ENCODE assay signal across 20 cellular contexts in genomic region chr10:113300628-113301027, GRCh38.
DNase-seq lines count a peak whose midpoint lies in the region; ATAC-seq and TF ChIP-seq lines count a peak whose summit lies in the region.
"Had no signal": no experiment of that assay in that cellular context is flagged by ENCODE, and none has a peak within 500 bp of the region (broad histone marks: within the 10 kb centered on the region; RNA-seq: fewer than 3 reads in every experiment).

No MANE protein-coding gene starts in this region.

- H3K27me3 ChIP-seq in tibial artery = no peaks in the 10 kb centered on the region
- H3K27me3 ChIP-seq: right atrium auricular region had no signal

- peaks cover 0 to 3% (median 0%) of the 10 kb centered on the region in 3 donors for H3K27me3 Mint-ChIP-seq in naive B cell

- H3K9me3 ChIP-seq in tibial artery = no peaks in the 10 kb centered on the region
- H3K9me3 ChIP-seq: heart right ventricle, right atrium auricular region had no signal

- peaks cover 9 to 23% (median 19%) of the 10 kb centered on the region in 3 donors for H3K4me1 Mint-ChIP-seq in naive B cell

- no peak overlapping the region for H3K4me3 ChIP-seq in tibial artery
- H3K4me3 ChIP-seq: heart right ventricle, right atrium auricular region had no signal

- H3K9me3 Mint-ChIP-seq in naive B cell = peaks cover 2 to 6% (median 4%) of the 10 kb centered on the region in 7 donors
- H3K9me3 Mint-ChIP-seq: natural killer cell treated with Interleukin-12 subunit alpha and Interleukin-12 subunit beta and Interleukin-15 and Interleukin-18, amount 100 ng/mL, for 72 hours; stimulated activated naive CD8-positive, alpha-beta T cell treated with anti-CD3 and anti-CD28 coated beads, Interleukin-15, Interleukin-2, amounts not matched to agents 100 ng/mL and 50 ng/mL, for 24 hours had no signal

- no peaks in the 10 kb centered on the region for H3K4me1 ChIP-seq in tibial artery
- H3K4me1 ChIP-seq: right atrium auricular region had no signal

- no peak for TF ChIP-seq CTCF in tibial artery (IDR thresholded peaks at IDR 0.05)

- peak; percentile 54 for DNase-seq in naive B cell
- no peak for DNase-seq in NCI-H524 treated with DMSO at 0.1 percent for 48 hours (lab: John Stamatoyannopoulos, UW)
- DNase-seq in stimulated activated naive CD8-positive, alpha-beta T cell treated with anti-CD3 and anti-CD28 coated beads, Interleukin-15, Interleukin-2, amounts not matched to agents 100 U/mL and 50 U/mL, for 24 hours = no peak
- no peak for DNase-seq in tibial artery
- DNase-seq: H7; heart right ventricle; NCI-H1417 treated with DMSO at 0.1 percent for 48 hours; NCI-H510A treated with DMSO at 0.1 percent for 48 hours; stimulated activated CD4-positive, alpha-beta T cell treated with anti-CD3 and anti-CD28 coated beads, Interleukin-4, amount 100 ng/mL, for 24 hours had no signal

- peak; percentile 88 for ATAC-seq in GM18868 (IDR thresholded peaks at IDR 0.05; ENCODE audit: unreplicated experiment)
- peak; percentile 75 for ATAC-seq in HG02759 (IDR thresholded peaks at IDR 0.05; ENCODE audit: unreplicated experiment)
- ATAC-seq in HG03575 (IDR thresholded peaks at IDR 0.05; ENCODE audit: extremely low read depth, insufficient number of reproducible peaks, low FRiP score, unreplicated experiment) = peak; percentile 73
- ATAC-seq in naive B cell (ENCODE audit: low read depth in 2 of 2) = peak; percentile 83 to 88
- no peak for ATAC-seq in HG03025 (IDR thresholded peaks at IDR 0.05; ENCODE audit: low FRiP score, unreplicated experiment)
- no peak for ATAC-seq in stimulated activated naive CD8-positive, alpha-beta T cell treated with anti-CD3 and anti-CD28 coated beads, Interleukin-15, Interleukin-2, amounts not matched to agents 100 U/mL and 50 U/mL, for 24 hours
- ATAC-seq: heart right ventricle; left lobe of liver; natural killer cell treated with Interleukin-12 subunit alpha and Interleukin-12 subunit beta and Interleukin-15 and Interleukin-18, amount 100 ng/mL, for 72 hours; Right ventricle myocardium inferior had no signal

- peak overlapping the region; percentile 32 to 80 (median 67) for H3K27ac Mint-ChIP-seq in naive B cell
- H3K27ac Mint-ChIP-seq: activated naive CD8-positive, alpha-beta T cell; natural killer cell treated with Interleukin-12 subunit alpha and Interleukin-12 subunit beta and Interleukin-15 and Interleukin-18, amount 100 ng/mL, for 72 hours; stimulated activated naive CD8-positive, alpha-beta T cell treated with anti-CD3 and anti-CD28 coated beads, Interleukin-15, Interleukin-2, amounts not matched to agents 100 ng/mL and 50 ng/mL, for 24 hours had no signal

- H3K36me3 ChIP-seq in tibial artery = no peaks in the 10 kb centered on the region
- H3K36me3 ChIP-seq: heart right ventricle, right atrium auricular region had no signal

- peak overlapping the region in 2 of 8 donors; percentile 38 to 52 for H3K4me3 Mint-ChIP-seq in naive B cell
- H3K4me3 Mint-ChIP-seq: activated naive CD8-positive, alpha-beta T cell; natural killer cell treated with Interleukin-12 subunit alpha and Interleukin-12 subunit beta and Interleukin-15 and Interleukin-18, amount 100 ng/mL, for 72 hours; stimulated activated naive CD8-positive, alpha-beta T cell treated with anti-CD3 and anti-CD28 coated beads, Interleukin-15, Interleukin-2, amounts not matched to agents 100 ng/mL and 50 ng/mL, for 24 hours had no signal

- H3K27ac ChIP-seq in tibial artery = no peak overlapping the region
- H3K27ac ChIP-seq: epithelial cell of prostate, heart right ventricle, right atrium auricular region had no signal

- intact Hi-C loops in tibial artery (cut with DNase I; ENCODE audit: low total_unique reads) = no loop called here

- no peaks in the 10 kb centered on the region for H3K36me3 Mint-ChIP-seq in naive B cell
- H3K36me3 Mint-ChIP-seq: activated naive CD8-positive, alpha-beta T cell; natural killer cell treated with Interleukin-12 subunit alpha and Interleukin-12 subunit beta and Interleukin-15 and Interleukin-18, amount 100 ng/mL, for 72 hours had no signal

Comparison
In these comparisons a context has a peak if more than half of its experiments do, and no peak if none do; other contexts are left out.
1. ATAC-seq: peak in GM18868 (single experiment), HG02759 (single experiment), HG03575 (single experiment) and naive B cell (2 of 2); none in HG03025 (single experiment) and stimulated activated naive CD8-positive, alpha-beta T cell treated with anti-CD3 and anti-CD28 coated beads, Interleukin-15, Interleukin-2, amounts not matched to agents 100 U/mL and 50 U/mL, for 24 hours (single experiment).